In genomic region chr3:124032881-124033359, GRCh38 we compare ENCODE assay signal across 9 cellular contexts. TPM values are rescaled to one million over a fixed set of nuclear protein-coding genes. Genes with fewer than 3 reads are reported as not detected.
A peak's percentile ranks its signal among the peaks of the same experiment; 100 is the strongest.
DNase-seq lines count a peak whose midpoint lies in the region; ATAC-seq and TF ChIP-seq lines count a peak whose summit lies in the region.
"Had no signal": no experiment of that assay in that cellular context is flagged by ENCODE, and none has a peak within 500 bp of the region (broad histone marks: within the 10 kb centered on the region; RNA-seq: fewer than 3 reads in every experiment).

No MANE protein-coding gene starts in this region.

- H3K4me2 ChIP-seq in KMS-11: peak overlapping the region; percentile 75

- peaks cover 6% of the 10 kb centered on the region for H3K27me3 Mint-ChIP-seq in nephron progenitor cell (ENCODE audit: low read depth, poor library complexity)

- peak overlapping the region; percentile 90 for H2AFZ ChIP-seq in KMS-11 (ENCODE audit: low read depth)

- H3K4me3 ChIP-seq in KMS-11 (IDR thresholded peaks at IDR 0.05; ENCODE audit: insufficient read depth, low read depth, low read length) (peak overlapping the region; percentile 43), fibroblast of villous mesenchyme (ENCODE audit: low read depth, low read length) (peak overlapping the region; percentile 60)

- H4K20me1 ChIP-seq in KMS-11 (ENCODE audit: insufficient read depth): no peaks in the 10 kb centered on the region

- H3K79me2 ChIP-seq in KMS-11 (ENCODE audit: insufficient read depth, low read depth): no peaks in the 10 kb centered on the region

- peaks cover 9% of the 10 kb centered on the region; the same call in 1 of the 2 replicates for H3K27me3 ChIP-seq in KMS-11 (ENCODE audit: insufficient read depth, low read depth)

- H3K36me3 Mint-ChIP-seq in nephron progenitor cell (ENCODE audit: low read depth): no peaks in the 10 kb centered on the region

- no peak overlapping the region for H3K27ac Mint-ChIP-seq in nephron progenitor cell

- no peaks in the 10 kb centered on the region for H3K4me1 ChIP-seq in KMS-11 (ENCODE audit: low read depth, poor library complexity, severe bottlenecking)

- no peak overlapping the region for H3K27ac ChIP-seq in KMS-11

- peaks cover 37% of the 10 kb centered on the region for H3K4me1 Mint-ChIP-seq in nephron progenitor cell

- H3K9me3 Mint-ChIP-seq in nephron progenitor cell: no peaks in the 10 kb centered on the region

- peak overlapping the region; percentile 65 for H3K9ac ChIP-seq in KMS-11

- peak; percentile 81 for DNase-seq in COLO668 (lab: John Stamatoyannopoulos, UW; ENCODE audit: unreplicated experiment)
- peak; percentile 78 for DNase-seq in RPMI7951 (ENCODE audit: low read depth)
- peak; percentile 85 for DNase-seq in activated effector memory CD4-positive, alpha-beta T cell treated with anti-CD3 and anti-CD28 coated beads, Interleukin-2, amount 50 U/mL, for 16 hours
- DNase-seq in fibroblast of villous mesenchyme (ENCODE audit: low read depth): peak; percentile 66
- peak; percentile 96 for DNase-seq in nephron progenitor cell
- DNase-seq in stimulated activated naive CD8-positive, alpha-beta T cell treated with anti-CD3 and anti-CD28 coated beads, Interleukin-15, Interleukin-2, amounts not matched to agents 100 U/mL and 50 U/mL, for 24 hours: peak; percentile 82

- no peaks in the 10 kb centered on the region for H3K36me3 ChIP-seq in KMS-11 (ENCODE audit: insufficient read depth)

- peak; percentile 89 for ATAC-seq in GM21576 (IDR thresholded peaks at IDR 0.05; ENCODE audit: unreplicated experiment)
- ATAC-seq in stimulated activated naive CD8-positive, alpha-beta T cell treated with anti-CD3 and anti-CD28 coated beads, Interleukin-15, Interleukin-2, amounts not matched to agents 100 U/mL and 50 U/mL, for 24 hours: peak; percentile 89

- peak; percentile 40 for TF ChIP-seq CTCF in KMS-11 (conservative IDR thresholded peaks at IDR 0.05; ENCODE audit: low read depth, low read length)
- peak; percentile 63 for TF ChIP-seq CTCF in fibroblast of villous mesenchyme (IDR thresholded peaks at IDR 0.05; ENCODE audit: insufficient read depth, low read depth, low read length)
- TF ChIP-seq CTCF in nephron progenitor cell (IDR thresholded peaks at IDR 0.05): peak; percentile 62

- peak overlapping the region; percentile 72 for H3K4me3 Mint-ChIP-seq in nephron progenitor cell

RNA-seq across cellular contexts. Expression of gene KALRN, which starts 0.2 kb away (rescaled TPM):
- total RNA-seq in RPMI7951 (2014; rRNA removed; shearing (Covaris generic)): 0.88 and 1.4 TPM in 2 replicates
- 5.5 and 7.3 TPM in 2 replicates for total RNA-seq in fibroblast of villous mesenchyme

RNA-seq across cellular contexts. Expression of gene ROPN1, which starts 41.0 kb away (rescaled TPM):
- 1.3 TPM in 1 of 2 replicates, not detected in the other for total RNA-seq in RPMI7951 (2014; rRNA removed; shearing (Covaris generic))
- under 0.01 TPM in 1 of 2 replicates, not detected in the other for total RNA-seq in fibroblast of villous mesenchyme
- total RNA-seq: T-helper 2 cell treated with Interferon-gamma antibody and Interleukin-4, amounts not matched to agents 100 ng/mL and 5 ng/mL, for 36 hours had no signal
